ENCODE assay signal across 29 cellular contexts in genomic region chr18:49123431-49123830, GRCh38.
DNase-seq lines count a peak whose midpoint lies in the region; ATAC-seq lines count a peak whose summit lies in the region.
"Had no signal": no experiment of that assay in that cellular context is flagged by ENCODE, and none has a peak within 500 bp of the region (broad histone marks: within the 10 kb centered on the region; RNA-seq: fewer than 3 reads in every experiment).

No MANE protein-coding gene starts in this region.

- DNase-seq in EH (ENCODE audit: low read depth): peak; percentile 41
- DNase-seq in NCI-H146 (lab: John Stamatoyannopoulos, UW): peak; percentile 74
- DNase-seq in brain pericyte (ENCODE audit: low read depth, low spot score): peak; percentile 42
- peak; percentile 16 for DNase-seq in hepatic stellate cell (ENCODE audit: low spot score)
- no peak for DNase-seq in retina
- DNase-seq: activated CD4-positive, alpha-beta memory T cell treated with anti-CD3 and anti-CD28 coated beads, Interleukin-2, amount 10 ng/mL, durations not matched to agents 7 days and 5 days; activated CD8-positive, alpha-beta memory T cell treated with anti-CD3 and anti-CD28 coated beads, Interleukin-2, amount 50 U/mL, for 48 hours; activated naive CD4-positive, alpha-beta T cell treated with anti-CD3 and anti-CD28 coated beads for 36 hours; CD4-positive, alpha-beta memory T cell; DMS 273 treated with DMSO at 0.1 percent for 48 hours; glutamatergic neuron; NCI-H1048; NCI-H2029; NCI-H526; right cardiac atrium; SHP77 treated with DMSO at 0.1 percent for 48 hours; spleen; stimulated activated CD4-positive, alpha-beta T cell treated with anti-CD3 and anti-CD28 coated beads, Interleukin-2, amount 100 ng/mL, for 24 hours; stimulated activated naive CD8-positive, alpha-beta T cell treated with anti-CD3 and anti-CD28 coated beads, Interleukin-15, amount 100 ng/mL, for 72 hours; SW 1271; T-helper 9 cell; thyroid gland had no signal

- no peak for ATAC-seq in HG02798 (IDR thresholded peaks at IDR 0.05; ENCODE audit: poor library complexity, unreplicated experiment)
- ATAC-seq in GM21737 (IDR thresholded peaks at IDR 0.05; ENCODE audit: unreplicated experiment): no peak
- ATAC-seq in GM21526 (IDR thresholded peaks at IDR 0.05; ENCODE audit: low FRiP score, unreplicated experiment): no peak
- ATAC-seq: A549; HCT116; left lobe of liver; Panc1; right cardiac atrium; stimulated activated naive CD8-positive, alpha-beta T cell treated with anti-CD3 and anti-CD28 coated beads, Interleukin-15, amount 100 ng/mL, for 72 hours had no signal
